Comparison of ENCODE assay signal across 28 cellular contexts in genomic region chr12:121217761-121218160, GRCh38. TPM values are rescaled to one million over a fixed set of nuclear protein-coding genes. Genes with fewer than 3 reads are reported as not detected.
A peak's percentile ranks its signal among the peaks of the same experiment; 100 is the strongest.
DNase-seq lines count a peak whose midpoint lies in the region; ATAC-seq, FAIRE-seq and TF ChIP-seq lines count a peak whose summit lies in the region.
"Had no signal": no experiment of that assay in that cellular context is flagged by ENCODE, and none has a peak within 500 bp of the region (broad histone marks: within the 10 kb centered on the region; RNA-seq: fewer than 3 reads in every experiment).

No MANE protein-coding gene starts in this region.

- H3K36me3 Mint-ChIP-seq in T-helper 2 cell treated with Interferon-gamma antibody and Interleukin-4, amounts not matched to agents 5 μg/mL and 100 μg/mL, for 36 hours (ENCODE audit: low read depth) = peaks cover 60% of the 10 kb centered on the region

- no peaks in the 10 kb centered on the region for H4K20me1 ChIP-seq in K562 (replicated peaks; ENCODE audit: control insufficient read depth, insufficient read depth, low read length)
- H4K20me1 ChIP-seq: BLaER1 had no signal

- intact Hi-C loops in K562 (cut with micrococcal nuclease) = loop anchor here (10.0 kb wide), 1 partner anchor 213 kb away; no protein-coding TSS in a partner anchor
- intact Hi-C loops in stomach (cut with DNase I; ENCODE audit: low total_unique reads) = no loop called here

- no peak overlapping the region for H2AFZ ChIP-seq in K562 (ENCODE audit: low read depth, low read length)
- H2AFZ ChIP-seq: neural progenitor cell had no signal

- no peaks in the 10 kb centered on the region for H3K79me2 ChIP-seq in K562 (ENCODE audit: control insufficient read depth, insufficient read depth, low read length)

- no peak for TF ChIP-seq CTCF in K562 (IDR thresholded peaks at IDR 0.05 in 2 of 3, conservative IDR thresholded peaks at IDR 0.05 in 1 of 3; ENCODE audit: insufficient read depth in 2 of 3, low read depth in 1 of 3, low read length in 3 of 3)
- TF ChIP-seq CTCF in liver (IDR thresholded peaks at IDR 0.05; ENCODE audit: low read depth, low read length, missing input control) = no peak
- no peak for TF ChIP-seq CTCF in stomach (IDR thresholded peaks at IDR 0.05)

- H3K27ac Mint-ChIP-seq in T-helper 2 cell treated with Interferon-gamma antibody and Interleukin-4, amounts not matched to agents 5 μg/mL and 100 μg/mL, for 36 hours = peak overlapping the region; percentile 31
- H3K27ac Mint-ChIP-seq: activated B cell treated with CpG ODN at 0.5 μM for 24 hours had no signal

- FAIRE-seq in K562 (lab: Jason Lieb, UNC) = no peak
- FAIRE-seq: A549, astrocyte had no signal

- peaks cover 24% of the 10 kb centered on the region for H3K4me1 Mint-ChIP-seq in T-helper 2 cell treated with Interferon-gamma antibody and Interleukin-4, amounts not matched to agents 5 μg/mL and 100 μg/mL, for 36 hours (ENCODE audit: low read depth)
- H3K4me1 Mint-ChIP-seq: neural progenitor cell had no signal

- WGBS in K562 (ENCODE audit: insufficient coverage, low coverage, missing lambda C conversion rate) = 80% methylated on average over 5 of the region's 5 CpGs
- 38% methylated on average over 5 of the region's 5 CpGs for WGBS in liver
- WGBS in stomach, 5 donors = 22 to 72% (median 55%) methylated on average over 5 of the region's 5 CpGs

- no peaks in the 10 kb centered on the region for H3K9me3 Mint-ChIP-seq in T-helper 2 cell treated with Interferon-gamma antibody and Interleukin-4, amounts not matched to agents 5 μg/mL and 100 μg/mL, for 36 hours
- H3K9me3 Mint-ChIP-seq: activated B cell treated with CpG ODN at 0.5 μM for 24 hours, neural progenitor cell had no signal

- peaks cover 6% of the 10 kb centered on the region for H3K9me1 ChIP-seq in K562 (ENCODE audit: control insufficient read depth, insufficient read depth, low read length)

- CTCF ChIA-PET in K562 (lab: Yijun Ruan, JAX; ENCODE audit: low intra/inter-chr PET ratio) = no interaction called here

- TF ChIP-seq RAD21 in K562 (CRISPR knock-in tag; conservative IDR thresholded peaks at IDR 0.05 in 1 of 2, IDR thresholded peaks at IDR 0.05 in 1 of 2) = no peak
- TF ChIP-seq RAD21 in liver (IDR thresholded peaks at IDR 0.05) = peak in 1 of 2 donors; percentile 14

- no peak overlapping the region for H3K27ac ChIP-seq in K562 (ENCODE audit: extremely low read depth, low read depth, low read length)
- H3K27ac ChIP-seq in liver (ENCODE audit: low read depth in 1 of 2, low read length in 2 of 2) = peak overlapping the region; percentile 75 to 98
- H3K27ac ChIP-seq in stomach = peak overlapping the region; percentile 59 to 90 (median 71)
- H3K27ac ChIP-seq: A549, BLaER1, neural progenitor cell had no signal

- ATAC-seq in K562 = no peak
- no peak for ATAC-seq in GM21576 (IDR thresholded peaks at IDR 0.05; ENCODE audit: unreplicated experiment)
- ATAC-seq: A549; activated CD8-positive, alpha-beta T cell treated with anti-CD3 and anti-CD28 coated beads, Interleukin-2, amount 10 ng/mL, durations not matched to agents 7 days and 5 days; left ventricle myocardium superior; SK-N-SH treated with all-trans-retinoic acid at 6 μM for 48 hours had no signal

- POLR2A ChIA-PET in K562 (lab: Yijun Ruan, JAX) = interaction anchor here (0.6 to 2.0 kb wide), 3 partner anchors 13 to 262 kb away, joined by 3 to 8 read pairs (median 4); no protein-coding TSS in a partner anchor

- H3K4me1 ChIP-seq in K562 (replicated peaks in 1 of 2; ENCODE audit: control insufficient read depth in 2 of 2, insufficient read depth in 2 of 2, low read length in 2 of 2) (peaks cover 0 to 7% of the 10 kb centered on the region in 2 experiments; a peak in 2 of 5 replicates), liver (ENCODE audit: control insufficient read depth in 4 of 4, insufficient read depth in 4 of 4, low read length in 3 of 4) (peaks cover 5 to 26% (median 18%) of the 10 kb centered on the region in 4 donors), stomach (peaks cover 46 to 62% (median 54%) of the 10 kb centered on the region in 4 donors)
- H3K4me1 ChIP-seq: neural progenitor cell had no signal

- TF ChIP-seq POLR2A in K562 (conservative IDR thresholded peaks at IDR 0.05) = no peak
- no peak for TF ChIP-seq POLR2A in stomach (IDR thresholded peaks at IDR 0.05)

- in situ Hi-C loops in K562 (cut with MboI) = no loop called here

- H3K9ac ChIP-seq in K562 (ENCODE audit: insufficient read depth in 1 of 2, low read depth in 2 of 2, low read length in 2 of 2) (no peak overlapping the region), liver (ENCODE audit: low read depth in 1 of 2, low read length in 2 of 2) (peak overlapping the region in 1 of 2 donors; percentile 48)
- H3K9ac ChIP-seq: BLaER1, neural progenitor cell had no signal

- H3K36me3 ChIP-seq in K562 (ENCODE audit: control insufficient read depth, insufficient read depth, low read length) (peaks cover 8% of the 10 kb centered on the region; the same call in 1 of the 3 replicates), liver (ENCODE audit: control insufficient read depth in 4 of 4, insufficient read depth in 3 of 4, low read depth in 1 of 4, low read length in 3 of 4) (peaks cover 2 to 4% (median 3%) of the 10 kb centered on the region in 4 donors), stomach (peaks cover 4 to 52% (median 51%) of the 10 kb centered on the region in 4 donors)
- H3K36me3 ChIP-seq: neural progenitor cell had no signal

- H3K4me3 Mint-ChIP-seq in T-helper 2 cell treated with Interferon-gamma antibody and Interleukin-4, amounts not matched to agents 5 μg/mL and 100 μg/mL, for 36 hours = no peak overlapping the region
- H3K4me3 Mint-ChIP-seq: activated B cell treated with CpG ODN at 0.5 μM for 24 hours; activated CD8-positive, alpha-beta T cell treated with anti-CD3 and anti-CD28 coated beads, Interleukin-2, amount 10 ng/mL, durations not matched to agents 7 days and 5 days; neural progenitor cell had no signal

- no TSS peak for BruUV-seq in K562 (replicated peaks; lab: Mats Ljungman, UMichigan)

- no peak overlapping the region for H3K4me3 ChIP-seq in K562
- no peak overlapping the region for H3K4me3 ChIP-seq in liver (ENCODE audit: low read depth in 1 of 3, low read length in 3 of 3)
- H3K4me3 ChIP-seq in stomach = no peak overlapping the region
- H3K4me3 ChIP-seq: A549, BLaER1, neural progenitor cell had no signal

- DNase-seq in T-helper 2 cell treated with Interferon-gamma antibody and Interleukin-4, amounts not matched to agents 5 μg/mL and 100 μg/mL, for 36 hours (ENCODE audit: low spot score) = no peak
- DNase-seq in T-helper 2 cell = no peak
- peak in 3 of 4 experiments; percentile 3 to 8 (median 5) for DNase-seq in K562 (ENCODE audit: extremely low read depth in 1 of 4, low spot score in 3 of 4)
- peak; percentile 75 for DNase-seq in stomach
- no peak for DNase-seq in HPDE6-E6E7 (ENCODE audit: extremely low spot score)
- no peak for DNase-seq in MV-4-11 (lab: John Stamatoyannopoulos, UW)
- DNase-seq: activated B cell treated with CpG ODN at 0.5 μM for 24 hours; activated CD8-positive, alpha-beta T cell treated with anti-CD3 and anti-CD28 coated beads, Interleukin-2, amount 10 ng/mL, durations not matched to agents 7 days and 5 days; activated naive CD4-positive, alpha-beta T cell treated with anti-CD3 and anti-CD28 coated beads, Interleukin-2, amount 50 U/mL, for 16 hours; activated T-cell treated with anti-CD3 and anti-CD28 coated beads, Interleukin-2, amount 50 U/mL, for 1 hour; cerebellar nuclear complex; COR-L47; erythroblast; foreskin fibroblast; GOT3; left ventricle myocardium superior; NCI-H1436 treated with DMSO at 0.1 percent for 48 hours; NCI-H524 treated with DMSO at 0.1 percent for 48 hours; RPMI8226; stimulated activated CD4-positive, alpha-beta T cell treated with anti-CD3 and anti-CD28 coated beads, Interleukin-2, amount 100 ng/mL, for 24 hours; stimulated activated naive CD4-positive, alpha-beta T cell treated with Interleukin-2 at 50 U/mL for 16 hours had no signal

- no peak overlapping the region for H3K4me2 ChIP-seq in K562 (ENCODE audit: insufficient read depth, low read length)
- H3K4me2 ChIP-seq: BLaER1, neural progenitor cell had no signal

- H3K27me3 ChIP-seq in K562 (ENCODE audit: control insufficient read depth in 2 of 2, insufficient read depth in 2 of 2, low read length in 2 of 2) (no peaks in the 10 kb centered on the region), liver (ENCODE audit: control insufficient read depth in 4 of 4, insufficient read depth in 4 of 4, low read length in 3 of 4) (no peaks in the 10 kb centered on the region), stomach (no peaks in the 10 kb centered on the region)
- H3K27me3 ChIP-seq: BLaER1, neural progenitor cell had no signal

- H3K9me3 ChIP-seq in K562 (replicated peaks; ENCODE audit: control insufficient read depth, insufficient read depth, low read depth, low read length) (no peaks in the 10 kb centered on the region), liver (ENCODE audit: control insufficient read depth in 4 of 4, low read length in 3 of 4) (no peaks in the 10 kb centered on the region), stomach (no peaks in the 10 kb centered on the region)
- H3K9me3 ChIP-seq: A549, BLaER1 had no signal

- no peak for TF ChIP-seq EP300 in K562 (IDR thresholded peaks at IDR 0.05; ENCODE audit: low read length)
- no peak for TF ChIP-seq EP300 in stomach (IDR thresholded peaks at IDR 0.05)

- H3K27me3 Mint-ChIP-seq in T-helper 2 cell treated with Interferon-gamma antibody and Interleukin-4, amounts not matched to agents 5 μg/mL and 100 μg/mL, for 36 hours (ENCODE audit: low read depth) = no peaks in the 10 kb centered on the region
- H3K27me3 Mint-ChIP-seq: activated B cell treated with CpG ODN at 0.5 μM for 24 hours had no signal

RNA-seq across cellular contexts. Expression of gene P2RX4, which starts 7.8 kb away (rescaled TPM):
- total RNA-seq in K562 (2011; cell fraction: chromatin; rRNA removed; ENCODE audit: low replicate concordance) = 40.9 and 60.5 TPM in 2 replicates
- 47.8 and 47.9 TPM in 2 replicates for total RNA-seq in K562 (2011; cell fraction: nucleolus; rRNA removed)
- 55.4 and 61.5 TPM in 2 replicates for total RNA-seq in K562 (2011; cell fraction: nucleoplasm; rRNA removed)
- total RNA-seq in K562 (2014; rRNA removed) (14.3 and 18.9 TPM in 2 replicates), K562 (2014; rRNA removed; fragmentation: Illumina TruSeq; extraction: Trizol) (7.8 and 9.6 TPM in 2 replicates), K562 (2015; rRNA removed; fragmentation: Illumina TruSeq; extraction: Trizol) (8.3 and 10.5 TPM in 2 replicates), K562 (2021) (12.8 and 14.2 TPM in 2 replicates), liver (10 to 100 TPM; 27.0 to 32.1 TPM), stomach (10 to 100 TPM; 13.8 to 65.2 (median 28.8) TPM)
- polyA plus RNA-seq in K562 (2011; rRNA removed) (15.4 and 20.8 TPM in 2 replicates), K562 (2014; fragmentation: Illumina TruSeq; extraction: Trizol) (11.7 and 13.0 TPM in 2 replicates), K562 (2014; fragmentation: Nextera tagmentation; extraction: Ambion mirVana) (1 to 10 TPM; 6.6 to 10.0 TPM), K562 (2014; rRNA removed) (21.5 and 23.4 TPM in 2 replicates), liver (10 to 100 TPM; 16.5 TPM), stomach (10 to 100 TPM; 14.1 to 29.5 (median 24.0) TPM)
- polyA plus RNA-seq in K562 (2011; cell fraction: cytosol; rRNA removed) = 21.4 and 26.2 TPM in 2 replicates
- 26.6 and 29.1 TPM in 2 replicates for polyA plus RNA-seq in K562 (2011; cell fraction: nucleus; rRNA removed)
- 12.8 and 57.1 TPM in 2 replicates for polyA plus RNA-seq in K562 (2012)
- 14.9 and 19.2 TPM in 2 replicates for polyA minus RNA-seq in K562 (2011; rRNA and poly(A)+ RNA removed)
- polyA minus RNA-seq in K562 (2011; cell fraction: cytosol; rRNA and poly(A)+ RNA removed) = 5.3 and 9.4 TPM in 2 replicates
- polyA minus RNA-seq in K562 (2011; cell fraction: nucleus; rRNA and poly(A)+ RNA removed) = 10.4 and 14.0 TPM in 2 replicates

Comparison
In these comparisons a context has a peak if more than half of its experiments do, and no peak if none do; other contexts are left out.
1. DNase-seq: peak in K562 (3 of 4) and stomach (single experiment); none in T-helper 2 cell treated with Interferon-gamma antibody and Interleukin-4, amounts not matched to agents 5 μg/mL and 100 μg/mL, for 36 hours (single experiment), T-helper 2 cell (0 of 5), HPDE6-E6E7 (single experiment) and MV-4-11 (single experiment).